ENCODE assay signal across 24 cellular contexts in the genomic region with DNA sequence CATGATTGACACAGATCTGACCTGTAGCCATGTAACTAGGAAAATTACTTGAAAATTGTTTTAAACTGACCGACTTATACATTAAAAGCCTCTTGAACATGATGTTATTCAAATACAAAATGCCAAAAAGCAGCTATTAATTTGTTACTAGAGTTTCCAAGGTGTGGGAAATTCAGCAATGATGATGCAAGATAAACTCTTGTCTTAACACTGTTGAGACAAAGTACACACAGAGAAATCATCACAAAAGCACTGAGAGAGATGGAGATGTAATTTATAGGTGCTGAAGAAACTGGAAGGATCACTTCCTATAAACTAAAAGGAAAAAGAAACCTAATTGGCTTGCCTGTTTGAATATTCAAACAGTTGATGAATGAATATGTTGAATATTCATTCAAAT. TPM values are rescaled to one million over a fixed set of nuclear protein-coding genes. Genes with fewer than 3 reads are reported as not detected.
DNase-seq lines count a peak whose midpoint lies in the region; ATAC-seq and TF ChIP-seq lines count a peak whose summit lies in the region.
"Had no signal": no experiment of that assay in that cellular context is flagged by ENCODE, and none has a peak within 500 bp of the region (broad histone marks: within the 10 kb centered on the region; RNA-seq: fewer than 3 reads in every experiment).

No MANE protein-coding gene starts in this region.

- no peaks in the 10 kb centered on the region for H3K36me3 ChIP-seq in adipocyte (ENCODE audit: control insufficient read depth, insufficient read depth, low read length, severe bottlenecking)
- no peaks in the 10 kb centered on the region for H3K36me3 ChIP-seq in gastroesophageal sphincter
- no peaks in the 10 kb centered on the region for H3K36me3 ChIP-seq in sigmoid colon
- H3K36me3 ChIP-seq in WERI-Rb-1, result no peaks in the 10 kb centered on the region
- H3K36me3 ChIP-seq: gastrocnemius medialis, HAP-1, tibial nerve had no signal

- 20 to 43% methylated on average over 1 of the region's 1 CpG for WGBS in gastroesophageal sphincter (ENCODE audit: low coverage in 1 of 2), 2 donors
- WGBS in sigmoid colon, 2 donors, result 77 to 83% methylated on average over 1 of the region's 1 CpG

- no peaks in the 10 kb centered on the region for H3K27me3 ChIP-seq in adipocyte (replicated peaks; ENCODE audit: control insufficient read depth, insufficient read depth, low read length)
- no peaks in the 10 kb centered on the region for H3K27me3 ChIP-seq in gastroesophageal sphincter
- H3K27me3 ChIP-seq in sigmoid colon, result no peaks in the 10 kb centered on the region
- H3K27me3 ChIP-seq in WERI-Rb-1 (ENCODE audit: insufficient read depth, low read depth, severe bottlenecking), result no peaks in the 10 kb centered on the region
- H3K27me3 ChIP-seq: gastrocnemius medialis, tibial nerve had no signal

- intact Hi-C loops in sigmoid colon (cut with DNase I), result loop anchor here (5.0 to 10.0 kb wide), 2 partner anchors 69 to 622 kb away; no protein-coding TSS in a partner anchor

- no peaks in the 10 kb centered on the region for H3K9me3 ChIP-seq in adipocyte (ENCODE audit: control insufficient read depth, low read length)
- H3K9me3 ChIP-seq in gastroesophageal sphincter, result no peaks in the 10 kb centered on the region
- no peaks in the 10 kb centered on the region for H3K9me3 ChIP-seq in sigmoid colon
- no peaks in the 10 kb centered on the region for H3K9me3 ChIP-seq in WERI-Rb-1 (ENCODE audit: severe bottlenecking)
- H3K9me3 ChIP-seq: gastrocnemius medialis had no signal

- TF ChIP-seq CTCF in gastroesophageal sphincter (IDR thresholded peaks at IDR 0.05) (no peak), sigmoid colon (IDR thresholded peaks at IDR 0.05) (no peak), WERI-Rb-1 (IDR thresholded peaks at IDR 0.05; ENCODE audit: low read depth, low read length) (no peak)

- TF ChIP-seq POLR2A in gastroesophageal sphincter (IDR thresholded peaks at IDR 0.05) (no peak), sigmoid colon (IDR thresholded peaks at IDR 0.05) (no peak)

- TF ChIP-seq EP300 in gastroesophageal sphincter (IDR thresholded peaks at IDR 0.05) (no peak), sigmoid colon (IDR thresholded peaks at IDR 0.05) (no peak)

- ATAC-seq in gastroesophageal sphincter (no peak), esophagus mucosa (no peak), HG03520 (IDR thresholded peaks at IDR 0.05; ENCODE audit: unreplicated experiment) (no peak)
- ATAC-seq: activated CD8-positive, alpha-beta memory T cell treated with anti-CD3 and anti-CD28 coated beads, Interleukin-2, amount 10 ng/mL, durations not matched to agents 7 days and 5 days; gastrocnemius medialis; HepG2; natural killer cell treated with Interleukin-12 subunit alpha and Interleukin-12 subunit beta and Interleukin-15 and Interleukin-18, amount 100 ng/mL, for 72 hours; stimulated activated naive CD8-positive, alpha-beta T cell treated with anti-CD3 and anti-CD28 coated beads, Interleukin-15, Interleukin-2, amounts not matched to agents 100 U/mL and 50 U/mL, for 24 hours had no signal

- DNase-seq in HCEC 1CT (peak; percentile 11), adipocyte (ENCODE audit: low read depth) (peak; percentile 14), sigmoid colon (no peak), LoVo (ENCODE audit: low spot score) (no peak), WERI-Rb-1 (no peak)
- DNase-seq: activated CD4-positive, alpha-beta T cell treated with anti-CD3 and anti-CD28 coated beads, Interleukin-2, amount 10 ng/mL, durations not matched to agents 24 days and 14 days; activated CD8-positive, alpha-beta memory T cell treated with anti-CD3 and anti-CD28 coated beads, Interleukin-2, amount 10 ng/mL, durations not matched to agents 7 days and 5 days; cortex of kidney; DND-41; gastrocnemius medialis; kidney glomerular epithelial cell; NCI-H2107; NCI-H524; stimulated activated CD4-positive, alpha-beta T cell treated with anti-CD3 and anti-CD28 coated beads, Interleukin-2, amount 100 ng/mL, for 48 hours; stimulated activated naive CD8-positive, alpha-beta T cell treated with anti-CD3 and anti-CD28 coated beads, Interleukin-15, Interleukin-2, amounts not matched to agents 100 U/mL and 50 U/mL, for 24 hours; SW 1271 had no signal

- H3K9ac ChIP-seq in adipocyte (ENCODE audit: low read length), result peak overlapping the region; percentile 79

- H3K4me3 ChIP-seq in adipocyte (ENCODE audit: low read length) (no peak overlapping the region), gastroesophageal sphincter (no peak overlapping the region), sigmoid colon (no peak overlapping the region), WERI-Rb-1 (ENCODE audit: low read depth, low read length) (no peak overlapping the region)
- H3K4me3 ChIP-seq: gastrocnemius medialis, HAP-1, skin epidermis, tibial nerve had no signal

- H3K4me1 ChIP-seq in adipocyte (ENCODE audit: control insufficient read depth, insufficient read depth, low read length), result peaks cover 48% of the 10 kb centered on the region
- H3K4me1 ChIP-seq in gastroesophageal sphincter, result peaks cover 8 to 43% (median 21%) of the 10 kb centered on the region in 3 donors
- peaks cover 0 to 61% (median 44%) of the 10 kb centered on the region in 4 donors for H3K4me1 ChIP-seq in sigmoid colon

- peak overlapping the region in 3 of 4 donors; percentile 9 to 63 (median 47) for H3K27ac ChIP-seq in gastroesophageal sphincter
- H3K27ac ChIP-seq in sigmoid colon, result peak overlapping the region; percentile 60 to 84 (median 72)
- H3K27ac ChIP-seq in WERI-Rb-1, result no peak overlapping the region

RNA-seq across cellular contexts. Expression of a gene that starts 34.7 kb away (rescaled TPM):
- total RNA-seq in gastroesophageal sphincter, result 10 to 100 TPM; 19.7 to 42.6 (median 28.3) TPM
- total RNA-seq in sigmoid colon, result 10 to 100 TPM; 25.8 to 43.5 (median 32.4) TPM
- 10 to 100 TPM in 1 of 3 donors, 1 to 10 TPM in 2; 7.6 to 18.4 (median 9.6) TPM for polyA plus RNA-seq in sigmoid colon
- total RNA-seq in esophagus mucosa, result 24.3 TPM

Comparison
In these comparisons a context has a peak if more than half of its experiments do, and no peak if none do; other contexts are left out.
1. DNase-seq: peak in HCEC 1CT (single experiment) and adipocyte (single experiment); none in sigmoid colon (single experiment), LoVo (single experiment) and WERI-Rb-1 (single experiment).